In genomic region chr9:18874990-18875389, GRCh38 we compare ENCODE assay signal across 8 cellular contexts.
DNase-seq lines count a peak whose midpoint lies in the region; ATAC-seq lines count a peak whose summit lies in the region.
"Not testable (repeated sequence)": the region's sequence is repeated elsewhere in the genome, so short reads cannot be mapped to it uniquely, and the experiment has no call there.

No MANE protein-coding gene starts in this region.

- H3K27ac Mint-ChIP-seq in activated naive CD8-positive, alpha-beta T cell treated with anti-CD3 and anti-CD28 coated beads, Interleukin-2, amount 10 ng/mL, durations not matched to agents 7 days and 5 days, result peak overlapping the region; percentile 58

- H3K27me3 Mint-ChIP-seq in activated naive CD8-positive, alpha-beta T cell treated with anti-CD3 and anti-CD28 coated beads, Interleukin-2, amount 10 ng/mL, durations not matched to agents 7 days and 5 days, result peaks cover 11% of the 10 kb centered on the region

- peaks cover 16% of the 10 kb centered on the region for H3K4me1 Mint-ChIP-seq in activated naive CD8-positive, alpha-beta T cell treated with anti-CD3 and anti-CD28 coated beads, Interleukin-2, amount 10 ng/mL, durations not matched to agents 7 days and 5 days

- H3K4me3 Mint-ChIP-seq in activated naive CD8-positive, alpha-beta T cell treated with anti-CD3 and anti-CD28 coated beads, Interleukin-2, amount 10 ng/mL, durations not matched to agents 7 days and 5 days, result peak overlapping the region; percentile 59

- ATAC-seq in GM18499 (IDR thresholded peaks at IDR 0.05; ENCODE audit: insufficient read depth, unreplicated experiment) (peak; percentile 90), GM18870 (IDR thresholded peaks at IDR 0.05; ENCODE audit: unreplicated experiment) (peak; percentile 81), GM19397 (IDR thresholded peaks at IDR 0.05; ENCODE audit: unreplicated experiment) (peak; percentile 53), GM21515 (IDR thresholded peaks at IDR 0.05; ENCODE audit: unreplicated experiment) (peak; percentile 72), HG02642 (IDR thresholded peaks at IDR 0.05; ENCODE audit: poor library complexity, unreplicated experiment) (peak; percentile 69), HG03045 (IDR thresholded peaks at IDR 0.05; ENCODE audit: unreplicated experiment) (peak; percentile 68), HG03432 (IDR thresholded peaks at IDR 0.05; ENCODE audit: unreplicated experiment) (peak; percentile 68)
- ATAC-seq in activated naive CD8-positive, alpha-beta T cell treated with anti-CD3 and anti-CD28 coated beads, Interleukin-2, amount 10 ng/mL, durations not matched to agents 7 days and 5 days (ENCODE audit: low read depth), result not testable (repeated sequence)

- POLR2A ChIA-PET in activated naive CD8-positive, alpha-beta T cell treated with anti-CD3 and anti-CD28 coated beads, Interleukin-2, amount 10 ng/mL, durations not matched to agents 7 days and 5 days (lab: Charles Lee), result not testable (repeated sequence)

- peaks cover 11% of the 10 kb centered on the region for H3K36me3 Mint-ChIP-seq in activated naive CD8-positive, alpha-beta T cell treated with anti-CD3 and anti-CD28 coated beads, Interleukin-2, amount 10 ng/mL, durations not matched to agents 7 days and 5 days

- peaks cover 22% of the 10 kb centered on the region for H3K9me3 Mint-ChIP-seq in activated naive CD8-positive, alpha-beta T cell treated with anti-CD3 and anti-CD28 coated beads, Interleukin-2, amount 10 ng/mL, durations not matched to agents 7 days and 5 days

- DNase-seq in activated naive CD8-positive, alpha-beta T cell treated with anti-CD3 and anti-CD28 coated beads, Interleukin-2, amount 10 ng/mL, durations not matched to agents 7 days and 5 days, result not testable (repeated sequence)
